ENCODE assay signal across 16 cellular contexts in the genomic region with DNA sequence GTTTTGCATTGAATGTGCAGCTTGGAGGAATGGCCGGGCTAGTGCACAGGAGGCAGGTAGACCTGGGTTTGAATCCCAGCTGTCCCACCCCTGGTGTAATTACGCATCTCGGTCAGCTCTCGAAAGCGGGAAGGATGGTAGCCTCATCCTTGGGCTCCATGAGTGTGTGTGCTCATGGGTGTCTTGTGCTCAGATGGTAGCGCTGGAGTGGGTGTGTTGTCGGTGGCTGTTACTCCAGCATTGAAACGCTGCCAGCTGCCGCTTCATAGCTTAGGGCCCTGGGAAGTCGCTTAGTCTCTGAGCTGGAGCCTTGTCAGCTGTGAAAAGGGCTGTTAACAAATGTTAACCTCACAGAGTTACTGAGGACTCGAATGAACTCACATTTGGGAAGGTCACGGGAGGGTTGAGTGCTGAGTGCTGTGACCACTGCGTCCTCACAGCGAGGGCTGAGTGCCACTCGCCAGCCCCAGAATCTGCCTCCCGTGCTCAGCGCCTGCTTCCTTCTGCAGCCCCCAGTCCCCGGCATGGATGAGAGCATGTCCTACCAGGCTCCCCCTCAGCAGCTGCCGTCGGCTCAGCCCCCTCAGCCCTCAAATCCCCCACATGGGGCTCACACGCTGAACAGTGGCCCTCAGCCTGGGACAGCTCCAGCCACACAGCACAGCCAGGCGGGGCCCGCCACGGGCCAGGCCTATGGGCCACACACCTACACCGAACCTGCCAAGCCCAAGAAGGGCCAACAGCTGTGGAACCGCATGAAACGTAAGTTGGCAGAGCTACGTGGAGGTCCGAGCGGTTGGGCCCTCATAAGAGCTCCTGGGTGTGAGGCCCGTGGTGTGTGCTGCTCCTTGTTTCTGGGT. TPM values are rescaled to one million over a fixed set of nuclear protein-coding genes. Genes with fewer than 3 reads are reported as not detected.
A peak's percentile ranks its signal among the peaks of the same experiment; 100 is the strongest.
DNase-seq lines count a peak whose midpoint lies in the region; ATAC-seq and TF ChIP-seq lines count a peak whose summit lies in the region.
"Had no signal": no experiment of that assay in that cellular context is flagged by ENCODE, and none has a peak within 500 bp of the region (broad histone marks: within the 10 kb centered on the region; RNA-seq: fewer than 3 reads in every experiment).

No MANE protein-coding gene starts in this region.

- H3K27me3 Mint-ChIP-seq in natural killer cell treated with Interleukin-12 subunit alpha and Interleukin-12 subunit beta and Interleukin-15 and Interleukin-18, amount 100 ng/mL, for 72 hours, result no peaks in the 10 kb centered on the region
- no peaks in the 10 kb centered on the region for H3K27me3 Mint-ChIP-seq in natural killer cell (ENCODE audit: low read depth in 2 of 2)
- peaks cover 2% of the 10 kb centered on the region for H3K27me3 Mint-ChIP-seq in activated naive CD8-positive, alpha-beta T cell treated with anti-CD3 and anti-CD28 coated beads, Interleukin-2, amount 50 U/mL, for 24 hours

- no peak for ATAC-seq in natural killer cell treated with Interleukin-12 subunit alpha and Interleukin-12 subunit beta and Interleukin-15 and Interleukin-18, amount 100 ng/mL, for 72 hours
- ATAC-seq in natural killer cell (no peak), mucosa of descending colon (no peak), Right ventricle myocardium inferior (no peak), GM21515 (IDR thresholded peaks at IDR 0.05; ENCODE audit: unreplicated experiment) (no peak)
- ATAC-seq in activated naive CD8-positive, alpha-beta T cell treated with anti-CD3 and anti-CD28 coated beads, Interleukin-2, amount 50 U/mL, for 24 hours, result no peak
- ATAC-seq: GM23338 had no signal

- H3K36me3 ChIP-seq in mucosa of descending colon (ENCODE audit: low read depth), result peaks cover 31% of the 10 kb centered on the region

- H3K4me3 ChIP-seq in mucosa of descending colon, result no peak overlapping the region
- H3K4me3 ChIP-seq: BLaER1 treated with 17β-estradiol and CSF1 and Interleukin-3, amounts not matched to agents 10 nM and 100 nM; GM23338 had no signal

- peaks cover 16% of the 10 kb centered on the region for H3K4me1 ChIP-seq in mucosa of descending colon (ENCODE audit: low read depth)

- H3K36me3 Mint-ChIP-seq in natural killer cell treated with Interleukin-12 subunit alpha and Interleukin-12 subunit beta and Interleukin-15 and Interleukin-18, amount 100 ng/mL, for 72 hours, result peaks cover 32% of the 10 kb centered on the region
- H3K36me3 Mint-ChIP-seq in natural killer cell, result no peaks in the 10 kb centered on the region
- H3K36me3 Mint-ChIP-seq in activated naive CD8-positive, alpha-beta T cell treated with anti-CD3 and anti-CD28 coated beads, Interleukin-2, amount 50 U/mL, for 24 hours (ENCODE audit: low read depth), result peaks cover 61% of the 10 kb centered on the region

- H3K9me3 ChIP-seq in mucosa of descending colon, result no peaks in the 10 kb centered on the region
- H3K9me3 ChIP-seq: BLaER1 treated with 17β-estradiol and CSF1 and Interleukin-3, amounts not matched to agents 10 nM and 100 nM had no signal

- H3K27ac Mint-ChIP-seq in natural killer cell treated with Interleukin-12 subunit alpha and Interleukin-12 subunit beta and Interleukin-15 and Interleukin-18, amount 100 ng/mL, for 72 hours, result no peak overlapping the region
- H3K27ac Mint-ChIP-seq in natural killer cell, result no peak overlapping the region
- no peak overlapping the region for H3K27ac Mint-ChIP-seq in activated naive CD8-positive, alpha-beta T cell treated with anti-CD3 and anti-CD28 coated beads, Interleukin-2, amount 50 U/mL, for 24 hours
- H3K27ac Mint-ChIP-seq: GM23338 had no signal

- H3K4me1 Mint-ChIP-seq in natural killer cell treated with Interleukin-12 subunit alpha and Interleukin-12 subunit beta and Interleukin-15 and Interleukin-18, amount 100 ng/mL, for 72 hours (ENCODE audit: low read depth in 2 of 2), result peaks cover 41 to 44% of the 10 kb centered on the region in 2 donors
- peaks cover 36 to 49% of the 10 kb centered on the region in 2 donors for H3K4me1 Mint-ChIP-seq in natural killer cell
- peaks cover 37% of the 10 kb centered on the region for H3K4me1 Mint-ChIP-seq in activated naive CD8-positive, alpha-beta T cell treated with anti-CD3 and anti-CD28 coated beads, Interleukin-2, amount 50 U/mL, for 24 hours

- H3K9me3 Mint-ChIP-seq in natural killer cell treated with Interleukin-12 subunit alpha and Interleukin-12 subunit beta and Interleukin-15 and Interleukin-18, amount 100 ng/mL, for 72 hours, result no peaks in the 10 kb centered on the region
- H3K9me3 Mint-ChIP-seq in natural killer cell, result no peaks in the 10 kb centered on the region
- no peaks in the 10 kb centered on the region for H3K9me3 Mint-ChIP-seq in activated naive CD8-positive, alpha-beta T cell treated with anti-CD3 and anti-CD28 coated beads, Interleukin-2, amount 50 U/mL, for 24 hours

- peak; percentile 54 for DNase-seq in natural killer cell treated with Interleukin-12 subunit alpha and Interleukin-12 subunit beta and Interleukin-15 and Interleukin-18, amount 100 ng/mL, for 72 hours (ENCODE audit: low spot score)
- DNase-seq in natural killer cell, result no peak
- DNase-seq in mucosa of descending colon, result peak in 2 of 3 donors; percentile 25 to 48
- DNase-seq in Right ventricle myocardium inferior (ENCODE audit: missing footprints), result no peak
- no peak for DNase-seq in activated naive CD8-positive, alpha-beta T cell treated with anti-CD3 and anti-CD28 coated beads, Interleukin-2, amount 50 U/mL, for 24 hours
- DNase-seq: 8988T, DND-41, KG1, NCI-H1436 treated with DMSO at 0.1 percent for 48 hours, NCI-H2029 treated with DMSO at 0.1 percent for 48 hours, NCI-H748 treated with DMSO at 0.1 percent for 48 hours, RPMI8226 had no signal

- intact Hi-C loops in natural killer cell (cut with micrococcal nuclease), result no loop called here
- intact Hi-C loops in mucosa of descending colon (cut with DNase I, micrococcal nuclease), result no loop called here
- intact Hi-C loops in Right ventricle myocardium inferior (cut with DNase I), result no loop called here

- H3K4me3 Mint-ChIP-seq in natural killer cell treated with Interleukin-12 subunit alpha and Interleukin-12 subunit beta and Interleukin-15 and Interleukin-18, amount 100 ng/mL, for 72 hours, result no peak overlapping the region
- no peak overlapping the region for H3K4me3 Mint-ChIP-seq in natural killer cell
- no peak overlapping the region for H3K4me3 Mint-ChIP-seq in activated naive CD8-positive, alpha-beta T cell treated with anti-CD3 and anti-CD28 coated beads, Interleukin-2, amount 50 U/mL, for 24 hours
- H3K4me3 Mint-ChIP-seq: GM23338 had no signal

- no peak for TF ChIP-seq CTCF in natural killer cell (IDR thresholded peaks at IDR 0.05)
- no peak for TF ChIP-seq CTCF in mucosa of descending colon (IDR thresholded peaks at IDR 0.05)

RNA-seq across cellular contexts. Expression of gene LENG8, which starts 5.2 kb away (rescaled TPM):
- 100 to 1,000 TPM; 205 to 292 TPM for total RNA-seq in natural killer cell treated with Interleukin-12 subunit alpha and Interleukin-12 subunit beta and Interleukin-15 and Interleukin-18, amount 100 ng/mL, for 72 hours
- total RNA-seq in natural killer cell, result 100 to 1,000 TPM; 479 to 563 (median 507) TPM
- 100 to 1,000 TPM; 157 to 214 (median 199) TPM for total RNA-seq in mucosa of descending colon
- total RNA-seq in Right ventricle myocardium inferior, result 59.0 TPM

RNA-seq across cellular contexts. Expression of gene LENG9, which starts 9.4 kb away (rescaled TPM):
- total RNA-seq in natural killer cell treated with Interleukin-12 subunit alpha and Interleukin-12 subunit beta and Interleukin-15 and Interleukin-18, amount 100 ng/mL, for 72 hours, result 1 to 10 TPM; 6.0 to 9.9 TPM
- total RNA-seq in natural killer cell, result 1 to 10 TPM; 3.2 to 5.6 (median 4.3) TPM
- total RNA-seq in mucosa of descending colon, result 10 to 100 TPM in 2 of 3 donors, 1 to 10 TPM in 1; 9.2 to 21.6 (median 20.9) TPM
- total RNA-seq in Right ventricle myocardium inferior, result 1.8 TPM

RNA-seq across cellular contexts. Expression of gene CDC42EP5, which starts 18.9 kb away (rescaled TPM):
- total RNA-seq in natural killer cell treated with Interleukin-12 subunit alpha and Interleukin-12 subunit beta and Interleukin-15 and Interleukin-18, amount 100 ng/mL, for 72 hours, result not detected
- total RNA-seq in natural killer cell, result not detected
- 100 to 1,000 TPM; 130 to 446 (median 319) TPM for total RNA-seq in mucosa of descending colon
- total RNA-seq in Right ventricle myocardium inferior, result 8.9 TPM

RNA-seq across cellular contexts. Expression of gene TTYH1, which starts 38.9 kb away (rescaled TPM):
- total RNA-seq in natural killer cell treated with Interleukin-12 subunit alpha and Interleukin-12 subunit beta and Interleukin-15 and Interleukin-18, amount 100 ng/mL, for 72 hours, result under 1 TPM; 0.31 to 0.73 TPM
- total RNA-seq in natural killer cell (under 1 TPM; 0.59 to 0.84 (median 0.65) TPM), mucosa of descending colon (1 to 10 TPM in 2 of 3 donors, under 1 TPM in 1; 0.55 to 8.7 (median 1.3) TPM), Right ventricle myocardium inferior (2.8 TPM)
- total RNA-seq: NCI-H460 had no signal

RNA-seq across cellular contexts. Expression of gene LAIR2, which starts 48.5 kb away (rescaled TPM):
- total RNA-seq in natural killer cell treated with Interleukin-12 subunit alpha and Interleukin-12 subunit beta and Interleukin-15 and Interleukin-18, amount 100 ng/mL, for 72 hours, result 10 to 100 TPM; 18.4 to 48.0 TPM
- total RNA-seq in natural killer cell (10 to 100 TPM; 44.1 to 67.7 (median 53.3) TPM), mucosa of descending colon (not detected), Right ventricle myocardium inferior (not detected)
- total RNA-seq: GM23338, NCI-H460 had no signal

Comparison
In these comparisons a context has a peak if more than half of its experiments do, and no peak if none do; other contexts are left out.
1. DNase-seq: peak in natural killer cell treated with Interleukin-12 subunit alpha and Interleukin-12 subunit beta and Interleukin-15 and Interleukin-18, amount 100 ng/mL, for 72 hours (single experiment) and mucosa of descending colon (2 of 3); none in natural killer cell (single experiment), Right ventricle myocardium inferior (single experiment) and activated naive CD8-positive, alpha-beta T cell treated with anti-CD3 and anti-CD28 coated beads, Interleukin-2, amount 50 U/mL, for 24 hours (single experiment).
2. RNA of gene CDC42EP5, which starts 18.9 kb away (total RNA-seq): 130 to 446 TPM in mucosa of descending colon; 8.9 TPM in Right ventricle myocardium inferior (single experiment), not detected in natural killer cell treated with Interleukin-12 subunit alpha and Interleukin-12 subunit beta and Interleukin-15 and Interleukin-18, amount 100 ng/mL, for 72 hours and not detected in natural killer cell; every median in the first group is over 10 times any median in the second.